Comparison of ENCODE assay signal across 7 cellular contexts in the genomic region with DNA sequence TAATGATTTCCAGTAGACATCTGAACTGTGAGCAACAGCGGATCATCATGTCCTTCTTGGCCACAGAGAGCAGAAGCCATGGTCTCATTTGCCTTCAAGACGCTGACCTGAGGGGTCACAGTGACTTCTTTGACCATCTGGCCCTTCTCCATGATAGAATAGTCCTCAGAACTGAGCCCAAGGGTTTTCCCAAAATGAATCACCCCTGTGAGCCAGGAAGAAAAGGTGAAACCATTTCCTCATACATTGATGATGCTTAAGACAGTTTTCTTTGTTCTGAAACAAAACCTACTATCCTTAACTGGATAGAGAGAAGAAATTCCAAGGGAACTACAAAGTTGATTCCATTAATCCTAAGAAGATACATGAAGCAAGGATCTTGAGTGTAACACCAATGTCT.
"Had no signal": no experiment of that assay in that cellular context is flagged by ENCODE, and none has a peak within 500 bp of the region (broad histone marks: within the 10 kb centered on the region; RNA-seq: fewer than 3 reads in every experiment).

No MANE protein-coding gene starts in this region.

- H2AFZ ChIP-seq: GM23248 had no signal

- H3K27ac Mint-ChIP-seq: HFFc6 had no signal

- H3K9me3 ChIP-seq: HAP-1 had no signal

- H3K4me3 ChIP-seq: GM23248, HAP-1 had no signal

- DNase-seq: GM23248, GOT3, H7, HFFc6, IMR-90 had no signal

- H3K4me1 ChIP-seq: HAP-1 had no signal

- H3K27ac ChIP-seq: GM23248 had no signal

- H3K36me3 ChIP-seq: HAP-1 had no signal

- H3K9ac ChIP-seq: GM23248 had no signal

- ATAC-seq: HCT116 had no signal

- H3K4me3 Mint-ChIP-seq: HFFc6 had no signal
